12 cellular contexts compared by ENCODE assay signal in the genomic region with DNA sequence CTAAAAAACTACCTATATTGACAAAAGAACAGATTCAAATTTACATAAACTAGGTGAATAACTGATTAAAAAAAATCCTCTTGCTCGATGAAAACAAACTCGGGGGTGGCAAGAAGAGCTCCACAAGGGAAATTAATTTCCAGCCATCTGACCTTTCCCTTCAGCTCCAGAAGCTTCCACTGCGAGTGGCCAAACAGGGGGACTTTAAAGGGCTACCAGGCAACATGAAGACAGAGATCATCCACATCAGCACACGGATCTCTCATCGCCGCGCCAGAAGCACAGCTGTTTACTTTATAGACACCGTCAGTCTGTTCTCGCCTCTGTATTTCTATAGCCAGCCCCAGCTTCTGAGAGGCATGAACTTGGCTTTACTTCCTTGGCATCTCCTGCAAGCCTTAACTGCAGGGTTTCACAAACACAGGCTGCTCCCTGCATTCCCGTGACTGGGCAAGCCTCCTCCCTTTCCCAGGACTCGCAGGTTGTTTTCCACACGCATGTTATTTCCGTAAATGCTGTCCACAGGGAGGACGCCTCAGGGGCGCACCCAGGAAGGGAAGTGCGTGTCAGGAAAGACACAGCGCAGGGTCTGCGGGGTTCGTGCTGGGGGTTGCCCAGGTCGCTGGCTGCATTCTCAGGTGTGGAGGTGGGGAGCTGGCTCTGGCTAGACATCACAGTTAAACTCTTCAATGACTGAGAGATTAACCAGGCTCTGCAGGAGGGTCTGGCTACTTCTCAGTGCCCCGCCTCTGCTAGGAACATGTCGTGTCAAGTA.
DNase-seq lines count a peak whose midpoint lies in the region; ATAC-seq and TF ChIP-seq lines count a peak whose summit lies in the region.
"Had no signal": no experiment of that assay in that cellular context is flagged by ENCODE, and none has a peak within 500 bp of the region (broad histone marks: within the 10 kb centered on the region; RNA-seq: fewer than 3 reads in every experiment).

No MANE protein-coding gene starts in this region.

- TF ChIP-seq POLR2A in esophagus squamous epithelium (IDR thresholded peaks at IDR 0.05) (peak in 1 of 4 donors; percentile 17), prostate gland (IDR thresholded peaks at IDR 0.05) (no peak)

- H3K4me1 ChIP-seq in esophagus squamous epithelium, result peaks cover 0 to 42% (median 23%) of the 10 kb centered on the region in 3 donors
- peaks cover 10% of the 10 kb centered on the region for H3K4me1 ChIP-seq in prostate gland (replicated peaks)

- no peaks in the 10 kb centered on the region for H3K27me3 ChIP-seq in esophagus squamous epithelium
- no peaks in the 10 kb centered on the region for H3K27me3 ChIP-seq in prostate gland (replicated peaks; ENCODE audit: insufficient read depth)
- H3K27me3 ChIP-seq: thyroid gland had no signal

- intact Hi-C loops in esophagus squamous epithelium (cut with DNase I), result no loop called here
- intact Hi-C loops in prostate gland (cut with DNase I), result no loop called here

- peak overlapping the region; percentile 71 to 88 (median 78) for H3K27ac ChIP-seq in esophagus squamous epithelium
- H3K27ac ChIP-seq in prostate gland, result peak overlapping the region; percentile 68 to 80

- peak; percentile 4 for DNase-seq in AG08396 (ENCODE audit: low spot score)
- DNase-seq in NCI-H510A (lab: John Stamatoyannopoulos, UW), result peak; percentile 27
- no peak for DNase-seq in esophagus squamous epithelium (lab: John Stamatoyannopoulos, UW)
- peak; percentile 89 for DNase-seq in prostate gland (ENCODE audit: low spot score)
- DNase-seq in NCI-H187 treated with DMSO at 0.1 percent for 48 hours (lab: John Stamatoyannopoulos, UW), result no peak
- no peak for DNase-seq in Ammon's horn (ENCODE audit: low spot score)
- DNase-seq: activated CD4-positive, alpha-beta T cell treated with anti-CD3 and anti-CD28 coated beads for 4 hours; activated effector memory CD4-positive, alpha-beta T cell treated with Interleukin-2 at 50 U/mL for 16 hours; NCI-H82 had no signal

- ATAC-seq in HG02938 (IDR thresholded peaks at IDR 0.05; ENCODE audit: unreplicated experiment), result no peak
- no peak for ATAC-seq in HG03442 (IDR thresholded peaks at IDR 0.05; ENCODE audit: unreplicated experiment)

- peaks cover 5 to 86% (median 25%) of the 10 kb centered on the region in 3 donors for H3K36me3 ChIP-seq in esophagus squamous epithelium
- H3K36me3 ChIP-seq in prostate gland, result no peaks in the 10 kb centered on the region

- 33 to 37% methylated on average over 12 to 14 of the region's 22 CpGs for WGBS in esophagus squamous epithelium, 2 donors
- 27% methylated on average over 22 of the region's 22 CpGs for WGBS in prostate gland

- no peak for TF ChIP-seq CTCF in esophagus squamous epithelium (IDR thresholded peaks at IDR 0.05)
- no peak for TF ChIP-seq CTCF in prostate gland (IDR thresholded peaks at IDR 0.05)

- peak overlapping the region in 3 of 4 donors; percentile 12 to 32 (median 25) for H3K4me3 ChIP-seq in esophagus squamous epithelium
- H3K4me3 ChIP-seq in prostate gland, result peak overlapping the region in 1 of 2 donors; percentile 2
- H3K4me3 ChIP-seq: thyroid gland had no signal

- H3K9me3 ChIP-seq in esophagus squamous epithelium, result no peaks in the 10 kb centered on the region
- no peaks in the 10 kb centered on the region for H3K9me3 ChIP-seq in prostate gland
- H3K9me3 ChIP-seq: thyroid gland had no signal

Comparison
In these comparisons a context has a peak if more than half of its experiments do, and no peak if none do; other contexts are left out.
1. DNase-seq: peak in AG08396 (single experiment), NCI-H510A (single experiment) and prostate gland (single experiment); none in esophagus squamous epithelium (single experiment), NCI-H187 treated with DMSO at 0.1 percent for 48 hours (single experiment) and Ammon's horn (single experiment).